ENCODE assay signal across 9 cellular contexts in the genomic region with DNA sequence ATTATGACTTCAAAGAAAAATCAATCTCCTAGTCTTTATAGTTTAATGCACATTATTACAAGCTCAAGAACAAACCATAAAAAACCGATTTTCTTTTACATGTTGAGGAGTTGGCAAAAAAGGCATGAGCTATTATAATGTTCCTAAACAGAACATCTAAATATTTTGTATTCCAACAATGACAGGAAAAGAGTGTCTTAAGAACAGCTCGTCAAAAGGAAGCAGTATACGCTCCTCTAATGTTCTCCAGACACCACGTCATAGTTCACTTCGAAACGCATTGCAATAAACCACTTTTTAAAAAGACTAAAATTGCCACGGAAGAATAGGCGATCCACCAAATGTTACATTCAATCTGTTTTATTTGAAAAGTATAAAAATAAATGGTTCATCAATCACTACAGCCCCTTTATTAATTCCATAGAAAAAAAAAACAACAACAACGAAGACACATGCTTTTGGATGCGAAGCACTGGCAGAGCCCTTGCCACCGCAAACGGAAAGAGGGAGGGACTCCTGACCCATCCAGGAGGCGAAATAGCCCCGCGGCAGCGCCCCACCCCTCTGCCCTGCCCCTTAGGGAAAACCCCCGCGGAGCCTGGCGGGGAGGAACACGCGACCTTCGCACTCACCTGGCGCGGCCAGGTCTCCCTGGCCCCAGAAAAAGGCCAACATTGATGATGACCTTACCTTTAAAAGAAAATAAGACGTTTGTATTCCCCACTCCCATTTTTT. TPM values are rescaled to one million over a fixed set of nuclear protein-coding genes. Genes with fewer than 3 reads are reported as not detected.
A peak's percentile ranks its signal among the peaks of the same experiment; 100 is the strongest.
DNase-seq lines count a peak whose midpoint lies in the region; ATAC-seq and TF ChIP-seq lines count a peak whose summit lies in the region.
"Had no signal": no experiment of that assay in that cellular context is flagged by ENCODE, and none has a peak within 500 bp of the region (broad histone marks: within the 10 kb centered on the region; RNA-seq: fewer than 3 reads in every experiment).

No MANE protein-coding gene starts in this region.

- H3K9me3 ChIP-seq in ES-I3 (ENCODE audit: control insufficient read depth, insufficient read depth, low read length) (no peaks in the 10 kb centered on the region), body of pancreas (no peaks in the 10 kb centered on the region), iPS-18a (ENCODE audit: control insufficient read depth, low read depth, low read length) (no peaks in the 10 kb centered on the region)

- H3K27me3 ChIP-seq in body of pancreas (no peaks in the 10 kb centered on the region), iPS-18a (ENCODE audit: control insufficient read depth, insufficient read depth, low read length) (peaks cover 14% of the 10 kb centered on the region)

- DNase-seq in body of pancreas: no peak
- DNase-seq in progenitor cell of endocrine pancreas (ENCODE audit: low spot score, unreplicated experiment): no peak
- DNase-seq in NCI-H526 treated with DMSO at 0.1 percent for 48 hours (lab: John Stamatoyannopoulos, UW): no peak
- DNase-seq in inferior parietal cortex (ENCODE audit: extremely low spot score): no peak
- DNase-seq in NOMO-1 treated with dmso at 0.1 percent for 144 hours (lab: John Stamatoyannopoulos, UW; ENCODE audit: unreplicated experiment): no peak
- DNase-seq: activated CD4-positive, alpha-beta memory T cell treated with anti-CD3 and anti-CD28 coated beads for 36 hours had no signal

- H3K4me1 ChIP-seq in ES-I3 (ENCODE audit: insufficient read depth, low read length) (peaks cover 23% of the 10 kb centered on the region), body of pancreas (peaks cover 53% of the 10 kb centered on the region), iPS-18a (ENCODE audit: control insufficient read depth, low read depth, low read length) (peaks cover 6% of the 10 kb centered on the region)

- no peak for TF ChIP-seq POLR2A in body of pancreas (IDR thresholded peaks at IDR 0.05)

- H3K36me3 ChIP-seq in ES-I3 (ENCODE audit: insufficient read depth, low read length) (no peaks in the 10 kb centered on the region), body of pancreas (replicated peaks in 1 of 2; ENCODE audit: insufficient read depth in 1 of 2, low read depth in 2 of 2) (no peaks in the 10 kb centered on the region), iPS-18a (ENCODE audit: control insufficient read depth, low read depth, low read length) (no peaks in the 10 kb centered on the region)

- H3K27me3 Mint-ChIP-seq in progenitor cell of endocrine pancreas: no peaks in the 10 kb centered on the region
- H3K27me3 Mint-ChIP-seq: activated CD4-positive, alpha-beta memory T cell treated with anti-CD3 and anti-CD28 coated beads for 36 hours had no signal

- H3K27ac Mint-ChIP-seq in progenitor cell of endocrine pancreas: peak overlapping the region; percentile 34

- intact Hi-C loops in body of pancreas (cut with DNase I): no loop called here

- TF ChIP-seq CTCF in body of pancreas (IDR thresholded peaks at IDR 0.05) (no peak), progenitor cell of endocrine pancreas (IDR thresholded peaks at IDR 0.05; ENCODE audit: unreplicated experiment) (no peak)

- no peak for ATAC-seq in body of pancreas
- ATAC-seq in GM19395 (IDR thresholded peaks at IDR 0.05; ENCODE audit: unreplicated experiment): no peak

- WGBS in body of pancreas, 2 donors: 62 to 64% methylated on average over 25 of the region's 25 CpGs

- H3K9me3 Mint-ChIP-seq in progenitor cell of endocrine pancreas (ENCODE audit: low read depth): peaks cover 2% of the 10 kb centered on the region
- H3K9me3 Mint-ChIP-seq: activated CD4-positive, alpha-beta memory T cell treated with anti-CD3 and anti-CD28 coated beads for 36 hours had no signal

- peaks cover 60% of the 10 kb centered on the region for H3K4me1 Mint-ChIP-seq in progenitor cell of endocrine pancreas (ENCODE audit: low read depth)

- H3K36me3 Mint-ChIP-seq in progenitor cell of endocrine pancreas (ENCODE audit: insufficient read depth): no peaks in the 10 kb centered on the region

- H3K4me3 Mint-ChIP-seq in progenitor cell of endocrine pancreas (ENCODE audit: low read depth): peak overlapping the region; percentile 65
- H3K4me3 Mint-ChIP-seq: activated CD4-positive, alpha-beta memory T cell treated with anti-CD3 and anti-CD28 coated beads for 36 hours had no signal

- H3K27ac ChIP-seq in body of pancreas (peak overlapping the region in 3 of 4 donors; percentile 35 to 63 (median 52)), iPS-18a (ENCODE audit: low read length) (no peak overlapping the region)

- H3K4me3 ChIP-seq in body of pancreas: no peak overlapping the region
- peak overlapping the region; percentile 63 for H3K4me3 ChIP-seq in iPS-18a (ENCODE audit: low read length)

- H3K9ac ChIP-seq in ES-I3 (ENCODE audit: low read depth, low read length) (peak overlapping the region; percentile 43; the same call in 1 of the 2 replicates), iPS-18a (ENCODE audit: low read length) (no peak overlapping the region)

RNA-seq across cellular contexts. Expression of gene MBP, which starts 45.8 kb away (rescaled TPM):
- total RNA-seq in body of pancreas (10 to 100 TPM; 17.4 to 24.4 TPM), progenitor cell of endocrine pancreas (38.4 and 39.0 TPM in 2 replicates)
